In genomic region chrX:13014111-13015094, GRCh38 we compare ENCODE assay signal across 9 cellular contexts. TPM values are rescaled to one million over a fixed set of nuclear protein-coding genes. Genes with fewer than 3 reads are reported as not detected.
A peak's percentile ranks its signal among the peaks of the same experiment; 100 is the strongest.
DNase-seq lines count a peak whose midpoint lies in the region; ATAC-seq and TF ChIP-seq lines count a peak whose summit lies in the region.
"Had no signal": no experiment of that assay in that cellular context is flagged by ENCODE, and none has a peak within 500 bp of the region (broad histone marks: within the 10 kb centered on the region; RNA-seq: fewer than 3 reads in every experiment).

No MANE protein-coding gene starts in this region.

- H3K4me1 ChIP-seq in mucosa of descending colon (ENCODE audit: low read depth) = no peaks in the 10 kb centered on the region

- DNase-seq in mucosa of descending colon = no peak
- DNase-seq in GM10266 (ENCODE audit: extremely low spot score) = no peak
- DNase-seq in SHP77 (lab: John Stamatoyannopoulos, UW) = no peak
- DNase-seq in NCI-H2227 (lab: John Stamatoyannopoulos, UW; ENCODE audit: unreplicated experiment) = no peak

- no peak overlapping the region for H3K4me3 ChIP-seq in mucosa of descending colon

- intact Hi-C loops in mucosa of descending colon (cut with DNase I, micrococcal nuclease) = no loop called here

- ATAC-seq in GM18907 (IDR thresholded peaks at IDR 0.05; ENCODE audit: unreplicated experiment) = peak; percentile 25
- ATAC-seq in HG02678 (IDR thresholded peaks at IDR 0.05; ENCODE audit: unreplicated experiment) = peak; percentile 25
- peak; percentile 66 for ATAC-seq in SK-N-SH treated with all-trans-retinoic acid at 6 μM for 48 hours
- peak; percentile 4 for ATAC-seq in mucosa of descending colon
- ATAC-seq in HG03457 (IDR thresholded peaks at IDR 0.05; ENCODE audit: unreplicated experiment) = no peak
- ATAC-seq: HCT116 had no signal

- H3K9me3 ChIP-seq in mucosa of descending colon = no peaks in the 10 kb centered on the region

- TF ChIP-seq CTCF in mucosa of descending colon (IDR thresholded peaks at IDR 0.05) (no peak), GM10266 (IDR thresholded peaks at IDR 0.05; ENCODE audit: control insufficient read depth, insufficient read depth, low read depth, missing control alignments) (no peak)

- no peaks in the 10 kb centered on the region for H3K36me3 ChIP-seq in mucosa of descending colon (ENCODE audit: low read depth)

TF ChIP-seq in SK-N-SH treated with all-trans-retinoic acid at 6 μM for 48 hours, 23 proteins besides CTCF, POLR2A, EP300 and RAD21:
- TF ChIP-seq TSHZ2 (CRISPR knock-in tag; IDR thresholded peaks at IDR 0.05) (no peak), TCF4 (CRISPR knock-in tag; IDR thresholded peaks at IDR 0.05; ENCODE audit: borderline replicate concordance) (no peak)

RNA-seq across cellular contexts. Expression of gene FAM9C, which starts 30.0 kb away (rescaled TPM):
- total RNA-seq in mucosa of descending colon = under 1 TPM in 1 of 3 donors, not detected in 2; 0.13 TPM

RNA-seq across cellular contexts. Expression of gene TMSB4X, which starts 39.5 kb away (rescaled TPM):
- total RNA-seq in mucosa of descending colon = 1,000 to 10,000 TPM; 2,288 to 5,392 (median 5,014) TPM
